ENCODE assay signal across 8 cellular contexts in the genomic region with DNA sequence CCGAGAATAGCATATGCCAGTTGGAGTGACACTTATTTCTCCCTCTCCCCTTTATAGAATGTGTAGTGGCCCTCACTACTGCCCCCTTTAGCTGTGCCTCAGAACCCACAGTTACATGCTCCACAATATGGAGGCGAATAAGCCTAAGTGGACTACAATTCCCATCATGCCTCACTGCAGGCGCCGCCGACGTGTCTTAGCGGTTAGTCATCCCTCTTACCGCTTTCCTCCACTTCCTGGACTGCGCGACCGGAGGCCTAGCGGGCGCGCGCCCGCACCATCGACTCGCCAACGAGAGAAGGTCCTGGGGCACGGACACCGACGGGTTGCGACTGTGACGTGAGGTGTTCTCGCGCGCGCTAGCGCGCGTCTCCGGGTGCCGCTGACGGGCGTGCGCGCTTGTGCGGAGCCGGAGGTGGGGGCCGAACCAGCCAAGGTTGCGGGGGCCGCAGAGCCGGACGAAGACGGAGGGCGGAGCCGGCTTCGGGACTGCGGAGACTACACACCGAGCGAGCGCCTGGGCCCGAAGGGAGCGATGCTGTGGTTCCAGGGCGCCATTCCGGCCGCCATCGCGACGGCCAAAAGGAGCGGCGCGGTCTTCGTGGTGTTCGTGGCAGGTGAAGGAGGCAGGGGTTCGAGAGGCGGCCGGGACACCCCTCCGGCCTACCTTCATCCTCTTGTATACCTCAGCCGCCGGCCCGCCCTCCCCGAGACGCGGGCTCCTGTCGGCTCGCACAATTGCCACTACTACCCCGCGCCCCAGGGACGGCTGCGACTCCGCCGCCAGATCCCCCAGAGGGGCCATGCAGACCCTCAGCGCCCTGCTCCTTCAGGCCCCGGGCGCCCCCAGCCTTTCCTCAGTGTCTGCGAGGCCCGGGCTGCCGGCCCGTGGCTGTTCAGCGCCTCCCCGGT. TPM values are rescaled to one million over a fixed set of nuclear protein-coding genes. Genes with fewer than 3 reads are reported as not detected.
DNase-seq lines count a peak whose midpoint lies in the region; ATAC-seq and TF ChIP-seq lines count a peak whose summit lies in the region.

A gene with protein sequence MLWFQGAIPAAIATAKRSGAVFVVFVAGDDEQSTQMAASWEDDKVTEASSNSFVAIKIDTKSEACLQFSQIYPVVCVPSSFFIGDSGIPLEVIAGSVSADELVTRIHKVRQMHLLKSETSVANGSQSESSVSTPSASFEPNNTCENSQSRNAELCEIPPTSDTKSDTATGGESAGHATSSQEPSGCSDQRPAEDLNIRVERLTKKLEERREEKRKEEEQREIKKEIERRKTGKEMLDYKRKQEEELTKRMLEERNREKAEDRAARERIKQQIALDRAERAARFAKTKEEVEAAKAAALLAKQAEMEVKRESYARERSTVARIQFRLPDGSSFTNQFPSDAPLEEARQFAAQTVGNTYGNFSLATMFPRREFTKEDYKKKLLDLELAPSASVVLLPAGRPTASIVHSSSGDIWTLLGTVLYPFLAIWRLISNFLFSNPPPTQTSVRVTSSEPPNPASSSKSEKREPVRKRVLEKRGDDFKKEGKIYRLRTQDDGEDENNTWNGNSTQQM (plus strand): TSS at position 461 of the 912 bp plus-strand sequence. CDS start 75 bp downstream, at position 536.

- peak within 1 kb of the TSS; percentile 88 to 99 (median 97) for H3K27ac Mint-ChIP-seq in nephron
- H3K27ac Mint-ChIP-seq in stimulated activated naive CD8-positive, alpha-beta T cell treated with anti-CD3 and anti-CD28 coated beads, Interleukin-15, amount 100 ng/mL, for 72 hours, result peak within 1 kb of the TSS; percentile 99 to 100

- peak within 1 kb of the TSS; percentile 90 for H3K4me3 ChIP-seq in fibroblast of pulmonary artery (replicated peaks; ENCODE audit: low read depth, low read length)

- H3K4me3 Mint-ChIP-seq in nephron, result peak within 1 kb of the TSS; percentile 92 to 94 (median 93)
- peak within 1 kb of the TSS; percentile 96 to 99 for H3K4me3 Mint-ChIP-seq in stimulated activated naive CD8-positive, alpha-beta T cell treated with anti-CD3 and anti-CD28 coated beads, Interleukin-15, amount 100 ng/mL, for 72 hours

- H3K36me3 Mint-ChIP-seq in nephron (ENCODE audit: low read depth), result peaks cover 22% of the 10 kb centered on the region

- H3K27me3 Mint-ChIP-seq in nephron (ENCODE audit: low read depth), result no peaks in the 10 kb centered on the region
- H3K27me3 Mint-ChIP-seq in stimulated activated naive CD8-positive, alpha-beta T cell treated with anti-CD3 and anti-CD28 coated beads, Interleukin-15, amount 100 ng/mL, for 72 hours, result no peaks in the 10 kb centered on the region

- peak; percentile 92 for TF ChIP-seq POLR2A in Raji (IDR thresholded peaks at IDR 0.05; ENCODE audit: insufficient read depth, low read depth, low read length)

- no peaks in the 10 kb centered on the region for H3K9me3 Mint-ChIP-seq in nephron
- no peaks in the 10 kb centered on the region for H3K9me3 Mint-ChIP-seq in stimulated activated naive CD8-positive, alpha-beta T cell treated with anti-CD3 and anti-CD28 coated beads, Interleukin-15, amount 100 ng/mL, for 72 hours

- peak; percentile 52 for TF ChIP-seq CTCF in fibroblast of pulmonary artery (IDR thresholded peaks at IDR 0.05; ENCODE audit: low read length, missing control alignments)
- peak; percentile 48 to 63 (median 51) for TF ChIP-seq CTCF in nephron (IDR thresholded peaks at IDR 0.05; ENCODE audit: unreplicated experiment in 3 of 3)

- DNase-seq in ELF-1 (ENCODE audit: low read depth, low spot score), result peak; percentile 99
- DNase-seq in H4 (ENCODE audit: low spot score), result peak; percentile 98
- peak; percentile 96 for DNase-seq in LoVo (ENCODE audit: low spot score)
- peak; percentile 94 for DNase-seq in activated effector memory CD4-positive, alpha-beta T cell treated with Interleukin-2 at 50 U/mL for 16 hours
- peak; percentile 99 for DNase-seq in fibroblast of pulmonary artery (ENCODE audit: low read depth)
- DNase-seq in stimulated activated naive CD8-positive, alpha-beta T cell treated with anti-CD3 and anti-CD28 coated beads, Interleukin-15, amount 100 ng/mL, for 72 hours, result peak; percentile 91 to 97

- peak; percentile 95 for ATAC-seq in stimulated activated naive CD8-positive, alpha-beta T cell treated with anti-CD3 and anti-CD28 coated beads, Interleukin-15, amount 100 ng/mL, for 72 hours

- H3K4me1 Mint-ChIP-seq in nephron, result peaks cover 15% of the 10 kb centered on the region
- H3K4me1 Mint-ChIP-seq in stimulated activated naive CD8-positive, alpha-beta T cell treated with anti-CD3 and anti-CD28 coated beads, Interleukin-15, amount 100 ng/mL, for 72 hours, result peaks cover 31% of the 10 kb centered on the region

RNA-seq across cellular contexts. Expression of the gene that starts here (rescaled TPM):
- 24.2 and 31.4 TPM in 2 replicates for total RNA-seq in H4 (2014; rRNA removed; shearing (Covaris generic))

Comparison
In these comparisons a context has a peak if more than half of its experiments do, and no peak if none do; other contexts are left out.
1. Peak in every context shown above with its lines: DNase-seq, ATAC-seq and H3K4me3 ChIP-seq.